16 cellular contexts compared by ENCODE assay signal in the genomic region with DNA sequence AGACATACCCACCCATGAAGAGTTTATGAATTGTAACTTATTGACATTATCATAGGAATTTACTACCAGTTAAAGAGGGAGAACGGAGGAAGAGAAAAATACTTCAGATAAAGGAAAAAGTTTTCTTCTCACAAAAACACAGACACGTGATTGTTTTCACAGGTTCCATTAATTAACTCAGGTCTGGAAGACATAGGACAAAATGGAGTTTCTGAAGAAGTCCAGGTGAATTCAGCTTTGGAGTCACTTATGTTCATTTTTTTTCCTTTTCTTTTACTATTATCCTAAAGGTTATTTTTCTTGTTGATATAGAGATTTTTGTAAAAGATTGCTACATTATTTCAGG. TPM values are rescaled to one million over a fixed set of nuclear protein-coding genes. Genes with fewer than 3 reads are reported as not detected.
"Had no signal": no experiment of that assay in that cellular context is flagged by ENCODE, and none has a peak within 500 bp of the region (broad histone marks: within the 10 kb centered on the region; RNA-seq: fewer than 3 reads in every experiment).

No MANE protein-coding gene starts in this region.

- H3K9me3 ChIP-seq: esophagus squamous epithelium, heart right ventricle, left lung, sigmoid colon, transverse colon, uterus had no signal

- H3K4me1 ChIP-seq: esophagus squamous epithelium, left lung, uterus had no signal

- H3K36me3 ChIP-seq: heart right ventricle, left lung, sigmoid colon, transverse colon, uterus had no signal

- H3K27ac ChIP-seq: esophagus squamous epithelium, heart right ventricle, left lung, sigmoid colon, transverse colon, uterus had no signal

- DNase-seq: activated CD4-positive, alpha-beta memory T cell treated with anti-CD3 and anti-CD28 coated beads, Interleukin-2, amount 10 ng/mL, durations not matched to agents 7 days and 5 days; activated effector memory CD4-positive, alpha-beta T cell treated with Interleukin-2 at 50 U/mL for 16 hours; activated naive CD8-positive, alpha-beta T cell treated with anti-CD3 and anti-CD28 coated beads, Interleukin-2, amount 10 ng/mL, durations not matched to agents 7 days and 5 days; activated T-cell treated with anti-CD3 and anti-CD28 coated beads, Interleukin-2, amount 50 U/mL, for 1 hour; effector memory CD8-positive, alpha-beta T cell; esophagus squamous epithelium; sigmoid colon; transverse colon; uterus had no signal

- ATAC-seq: effector memory CD8-positive, alpha-beta T cell; heart right ventricle; WTC11 had no signal

- H3K4me3 ChIP-seq: esophagus squamous epithelium, heart right ventricle, left lung, sigmoid colon, transverse colon, uterus had no signal

- H3K27me3 ChIP-seq: esophagus squamous epithelium, heart right ventricle, sigmoid colon, transverse colon, uterus had no signal

RNA-seq across cellular contexts. Expression of a gene that starts 20.6 kb away (rescaled TPM):
- total RNA-seq: activated CD4-positive, alpha-beta memory T cell treated with anti-CD3 and anti-CD28 coated beads, Interleukin-2, amount 10 ng/mL, durations not matched to agents 7 days and 5 days; activated naive CD8-positive, alpha-beta T cell treated with anti-CD3 and anti-CD28 coated beads, Interleukin-2, amount 10 ng/mL, durations not matched to agents 7 days and 5 days; dermis microvascular lymphatic vessel endothelial cell; lung microvascular endothelial cell; occipital lobe had no signal
- polyA plus RNA-seq: neural cell had no signal
